16 cellular contexts compared by ENCODE assay signal in genomic region chr13:42602910-42603309, GRCh38. TPM values are rescaled to one million over a fixed set of nuclear protein-coding genes. Genes with fewer than 3 reads are reported as not detected.
DNase-seq lines count a peak whose midpoint lies in the region; ATAC-seq, FAIRE-seq and TF ChIP-seq lines count a peak whose summit lies in the region.
"Had no signal": no experiment of that assay in that cellular context is flagged by ENCODE, and none has a peak within 500 bp of the region (broad histone marks: within the 10 kb centered on the region; RNA-seq: fewer than 3 reads in every experiment).

No MANE protein-coding gene starts in this region.

- H3K36me3 ChIP-seq in GM12878 (ENCODE audit: control insufficient read depth in 2 of 2, insufficient read depth in 2 of 2, low read length in 1 of 2): 0 out of 4 replicates have a peak, but pooled peaks cover 0 to 10% of the 10 kb centered on the region in 2 experiments

- CTCF ChIA-PET in GM12878 (lab: Yijun Ruan, JAX): interaction anchor here (0.9 to 1.3 kb wide), 2 partner anchors 8 to 11 kb away, joined by 3 read pairs; no protein-coding TSS in a partner anchor

- peak overlapping the region; percentile 60 for H3K4me2 ChIP-seq in GM12878 (ENCODE audit: control insufficient read depth, insufficient read depth)

- H3K4me3 Mint-ChIP-seq in activated CD4-positive, alpha-beta T cell treated with anti-CD3 and anti-CD28 coated beads, Interleukin-2, amount 10 ng/mL, durations not matched to agents 24 days and 14 days: no peak overlapping the region
- H3K4me3 Mint-ChIP-seq: nephron progenitor cell had no signal

- H3K9me3 Mint-ChIP-seq in activated CD4-positive, alpha-beta T cell treated with anti-CD3 and anti-CD28 coated beads, Interleukin-2, amount 10 ng/mL, durations not matched to agents 24 days and 14 days: no peaks in the 10 kb centered on the region
- H3K9me3 Mint-ChIP-seq: nephron progenitor cell had no signal

- no peaks in the 10 kb centered on the region for H3K36me3 Mint-ChIP-seq in activated CD4-positive, alpha-beta T cell treated with anti-CD3 and anti-CD28 coated beads, Interleukin-2, amount 10 ng/mL, durations not matched to agents 24 days and 14 days (ENCODE audit: low read depth)

- H3K27ac ChIP-seq in GM12878 (ENCODE audit: control insufficient read depth, insufficient read depth): peak overlapping the region; percentile 64
- H3K27ac ChIP-seq: RWPE1 had no signal

- in situ Hi-C loops in GM12878 (cut with MboI): no loop called here

- ATAC-seq in GM18511 (IDR thresholded peaks at IDR 0.05; ENCODE audit: unreplicated experiment) (peak; percentile 95), GM21390 (IDR thresholded peaks at IDR 0.05; ENCODE audit: unreplicated experiment) (peak; percentile 85), HG03060 (IDR thresholded peaks at IDR 0.05; ENCODE audit: low read depth, unreplicated experiment) (peak; percentile 70), GM12878 (peak; percentile 94)

- H3K9me3 ChIP-seq in GM12878 (replicated peaks; ENCODE audit: control insufficient read depth, insufficient read depth, low read length): no peaks in the 10 kb centered on the region

- DNase-seq in GM12878 (ENCODE audit: low read depth, low spot score) (peak; percentile 50), GDM1 (lab: John Stamatoyannopoulos, UW) (no peak), SK-N-DZ (ENCODE audit: low spot score) (no peak), erythroblast (lab: John Stamatoyannopoulos, UW) (no peak)
- DNase-seq in activated CD4-positive, alpha-beta T cell treated with anti-CD3 and anti-CD28 coated beads, Interleukin-2, amount 10 ng/mL, durations not matched to agents 24 days and 14 days: no peak
- DNase-seq: activated T-cell treated with anti-CD3 and anti-CD28 coated beads for 4 hours, amniotic stem cell, C1 segment of cervical spinal cord, IMR-90, NCI-H2029 treated with DMSO at 0.1 percent for 48 hours, nephron progenitor cell had no signal

- TF ChIP-seq EP300 in GM12878 (IDR thresholded peaks at IDR 0.05; ENCODE audit: borderline replicate concordance in 1 of 2, control insufficient read depth in 1 of 2, low read depth in 2 of 2, low read length in 2 of 2): peak; percentile 33 to 39; a peak in 2 of 4 replicates

- TF ChIP-seq CTCF in GM12878 (IDR thresholded peaks at IDR 0.05 in 2 of 3, conservative IDR thresholded peaks at IDR 0.05 in 1 of 3; ENCODE audit: control insufficient read depth in 2 of 3, extremely low read depth in 1 of 3, insufficient read depth in 1 of 3, low read depth in 3 of 3, low read length in 3 of 3): no peak

- no peaks in the 10 kb centered on the region for H3K27me3 Mint-ChIP-seq in activated CD4-positive, alpha-beta T cell treated with anti-CD3 and anti-CD28 coated beads, Interleukin-2, amount 10 ng/mL, durations not matched to agents 24 days and 14 days

- no peak overlapping the region for H3K4me3 ChIP-seq in GM12878

- H3K27ac Mint-ChIP-seq in activated CD4-positive, alpha-beta T cell treated with anti-CD3 and anti-CD28 coated beads, Interleukin-2, amount 10 ng/mL, durations not matched to agents 24 days and 14 days: no peak overlapping the region
- H3K27ac Mint-ChIP-seq: nephron progenitor cell had no signal

- H4K20me1 ChIP-seq in GM12878 (ENCODE audit: control insufficient read depth, insufficient read depth): no peaks in the 10 kb centered on the region

- H3K4me1 ChIP-seq in GM12878 (ENCODE audit: control insufficient read depth, insufficient read depth, low read length): peaks cover 15% of the 10 kb centered on the region

- no peak for TF ChIP-seq RAD21 in GM12878 (IDR thresholded peaks at IDR 0.05; ENCODE audit: insufficient read depth, low read depth, low read length)

- POLR2A ChIA-PET in GM12878 (lab: Charles Lee): no interaction called here

- H3K9ac ChIP-seq in GM12878 (ENCODE audit: control insufficient read depth, insufficient read depth, low read length): peak overlapping the region; percentile 27; the same call in 1 of the 2 replicates

- intact Hi-C loops in GM12878 (cut with micrococcal nuclease; ENCODE audit: unreplicated experiment): no loop called here
- intact Hi-C loops in activated CD4-positive, alpha-beta T cell treated with anti-CD3 and anti-CD28 coated beads, Interleukin-2, amount 10 ng/mL, durations not matched to agents 24 days and 14 days (cut with micrococcal nuclease): no loop called here

- FAIRE-seq in GM12878 (lab: Jason Lieb, UNC): peak; percentile 31
- FAIRE-seq: G401.6 had no signal

- WGBS in GM12878 (ENCODE audit: insufficient coverage, insufficient replicate concordance, low lambda C conversion rate, missing lambda C conversion rate): 0% methylated on average over 1 of the region's 1 CpG

- TF ChIP-seq POLR2A in GM12878 (IDR thresholded peaks at IDR 0.05; ENCODE audit: low read depth, low read length) (no peak), erythroblast (IDR thresholded peaks at IDR 0.05; ENCODE audit: low read length) (no peak)

- no peaks in the 10 kb centered on the region for H3K27me3 ChIP-seq in GM12878 (replicated peaks in 1 of 2; ENCODE audit: control insufficient read depth in 2 of 2, insufficient read depth in 2 of 2, low read length in 1 of 2)

- SMC1A ChIA-PET in GM12878 (lab: Charles Lee; ENCODE audit: uncharacterized antibody, unreplicated experiment): no interaction called here

- H3K4me1 Mint-ChIP-seq in activated CD4-positive, alpha-beta T cell treated with anti-CD3 and anti-CD28 coated beads, Interleukin-2, amount 10 ng/mL, durations not matched to agents 24 days and 14 days: peaks cover 7% of the 10 kb centered on the region
- H3K4me1 Mint-ChIP-seq: nephron progenitor cell had no signal

- RAD21 ChIA-PET in GM12878 (lab: Charles Lee; ENCODE audit: unreplicated experiment): no interaction called here

- no peaks in the 10 kb centered on the region for H3K79me2 ChIP-seq in GM12878 (ENCODE audit: control insufficient read depth, insufficient read depth, low read length)

- no peak overlapping the region; the same call in 1 of the 2 replicates for H2AFZ ChIP-seq in GM12878 (ENCODE audit: control insufficient read depth, low read depth, low read length)

- no TSS peak for BruUV-seq in GM12878 (replicated peaks; lab: Mats Ljungman, UMichigan)

TF ChIP-seq in GM12878, 131 proteins besides CTCF, POLR2A, EP300 and RAD21 (continues in another document):
- TF ChIP-seq ZNF24 (IDR thresholded peaks at IDR 0.05): no peak
- peak; percentile 75; the same call in 1 of the 2 replicates for TF ChIP-seq MEF2A (IDR thresholded peaks at IDR 0.05; ENCODE audit: insufficient read depth, low read depth, low read length)
- TF ChIP-seq YY1 (IDR thresholded peaks at IDR 0.05; ENCODE audit: low read depth, low read length): no peak
- TF ChIP-seq TBL1XR1 (IDR thresholded peaks at IDR 0.05; ENCODE audit: low read depth, low read length): no peak
- no peak for TF ChIP-seq SMAD1 (IDR thresholded peaks at IDR 0.05; ENCODE audit: low read depth, partially characterized antibody)
- no peak for TF ChIP-seq EED (IDR thresholded peaks at IDR 0.05; ENCODE audit: low read depth)
- no peak for TF ChIP-seq JUNB (IDR thresholded peaks at IDR 0.05)
- no peak for TF ChIP-seq GATAD2B (conservative IDR thresholded peaks at IDR 0.05; ENCODE audit: low read depth)
- no peak for TF ChIP-seq BCL11A (IDR thresholded peaks at IDR 0.05; ENCODE audit: low read depth, low read length)

RNA-seq across cellular contexts. Expression of gene TNFSF11, which starts 29.0 kb away (rescaled TPM):
- total RNA-seq in GM12878 (2013; cell fraction: nucleolus; rRNA removed): 0.33 and 1.0 TPM in 2 replicates
- total RNA-seq in GM12878 (2014; rRNA removed) (11.9 and 15.7 TPM in 2 replicates), GM12878 (2014; rRNA removed; fragmentation: Illumina TruSeq; extraction: Trizol) (13.2 and 14.8 TPM in 2 replicates), GM12878 (2021) (14.2 and 14.7 TPM in 2 replicates)
- 9.6 TPM for polyA plus RNA-seq in GM12878 (2011; ENCODE audit: low read depth)
- polyA plus RNA-seq in GM12878 (2011; rRNA removed) (0.86 and 1.2 TPM in 2 replicates), GM12878 (2014; fragmentation: Illumina TruSeq; extraction: Trizol) (13.2 and 23.1 TPM in 2 replicates), GM12878 (2014; fragmentation: Nextera tagmentation; extraction: Ambion mirVana) (1 to 10 TPM; 5.4 to 8.1 TPM), GM12878 (2014; rRNA removed) (13.4 and 13.8 TPM in 2 replicates), GM12878 (2016; fragmentation: Nextera tagmentation; extraction: Ambion mirVana) (1 to 10 TPM; 6.3 to 6.8 TPM)
- 0.27 and 0.38 TPM in 2 replicates for polyA plus RNA-seq in GM12878 (2011; cell fraction: cytosol; rRNA removed)
- 1.2 and 2.1 TPM in 2 replicates for polyA plus RNA-seq in GM12878 (2011; cell fraction: nucleus; rRNA removed)
- polyA plus RNA-seq in GM12878 (2012): 9.4 and 9.9 TPM in 2 replicates
- 0.22 and 0.41 TPM in 2 replicates for polyA minus RNA-seq in GM12878 (2011; rRNA and poly(A)+ RNA removed)
- not detected in 2 replicates for polyA minus RNA-seq in GM12878 (2011; cell fraction: cytosol; rRNA and poly(A)+ RNA removed)
- 0.36 and 0.38 TPM in 2 replicates for polyA minus RNA-seq in GM12878 (2011; cell fraction: nucleus; rRNA and poly(A)+ RNA removed)
- not detected in 2 replicates for polyA plus RNA-seq in SK-N-DZ (2014; cell fraction: cytosol; rRNA removed)
- not detected in 2 replicates for polyA plus RNA-seq in SK-N-DZ (2014; cell fraction: nucleus; rRNA removed)
- 2.1 and 2.4 TPM in 2 replicates for total RNA-seq in activated CD4-positive, alpha-beta T cell treated with anti-CD3 and anti-CD28 coated beads, Interleukin-2, amount 10 ng/mL, durations not matched to agents 24 days and 14 days
- total RNA-seq: IMR-90 had no signal
- polyA plus RNA-seq: IMR-90 had no signal
